Comparison of ENCODE assay signal across 15 cellular contexts in the genomic region with DNA sequence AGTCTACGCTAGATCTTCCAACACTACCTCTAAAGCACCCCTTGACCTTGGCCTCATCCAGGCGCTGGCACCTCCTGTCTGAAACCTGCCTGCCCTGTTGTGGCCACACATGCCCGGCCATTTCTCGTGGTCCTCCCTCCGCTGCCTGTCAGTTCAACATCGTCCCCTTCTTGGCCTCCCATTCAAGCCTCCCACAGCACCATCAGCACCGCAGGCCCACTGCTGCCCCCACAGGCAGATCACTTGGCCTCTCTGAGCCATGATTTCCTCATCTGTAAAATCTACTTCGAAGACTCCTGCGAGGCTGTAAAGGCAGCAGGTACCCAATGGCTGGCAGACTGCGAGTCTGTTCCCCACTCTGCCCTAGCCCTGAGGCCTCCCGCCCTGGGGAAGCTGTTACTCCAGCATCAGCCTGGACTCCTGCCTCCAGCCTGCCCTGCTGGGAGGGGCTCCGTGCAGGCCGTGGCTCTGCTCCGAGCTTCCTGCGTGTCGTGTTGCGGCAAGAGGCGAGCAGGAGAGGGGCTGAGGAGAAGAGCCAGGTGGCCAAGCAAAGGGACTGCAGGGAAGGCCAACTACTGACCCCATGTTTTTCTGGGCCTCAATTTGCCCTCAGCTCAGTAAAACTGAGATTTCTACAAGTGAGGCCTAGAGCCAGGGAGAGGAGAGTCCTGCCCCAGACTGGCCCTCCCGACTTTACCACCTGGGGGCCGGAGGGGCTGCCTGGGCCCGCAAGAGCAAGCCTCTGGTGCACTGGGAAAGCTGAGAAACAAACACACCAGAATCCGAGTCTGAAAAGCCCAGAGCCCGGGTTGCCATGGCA.
DNase-seq lines count a peak whose midpoint lies in the region; TF ChIP-seq lines count a peak whose summit lies in the region.
"Had no signal": no experiment of that assay in that cellular context is flagged by ENCODE, and none has a peak within 500 bp of the region (broad histone marks: within the 10 kb centered on the region; RNA-seq: fewer than 3 reads in every experiment).

No MANE protein-coding gene starts in this region.

- H3K4me1 Mint-ChIP-seq in Caco-2 (ENCODE audit: low read depth, unreplicated experiment) = no peaks in the 10 kb centered on the region
- peaks cover 13% of the 10 kb centered on the region for H3K4me1 Mint-ChIP-seq in endodermal cell
- no peaks in the 10 kb centered on the region for H3K4me1 Mint-ChIP-seq in activated CD4-positive, alpha-beta memory T cell treated with anti-CD3 and anti-CD28 coated beads for 36 hours (ENCODE audit: low read depth)

- H3K79me2 ChIP-seq in OCI-LY7 (ENCODE audit: insufficient read depth, low read depth, low read length) = no peaks in the 10 kb centered on the region

- no peak overlapping the region for H3K4me3 ChIP-seq in Caco-2 (ENCODE audit: low read depth, low read length)
- no peak overlapping the region for H3K4me3 ChIP-seq in OCI-LY7 (ENCODE audit: low read depth, low read length, poor library complexity, severe bottlenecking)
- H3K4me3 ChIP-seq in endodermal cell (ENCODE audit: low read length) = no peak overlapping the region
- H3K4me3 ChIP-seq in neuronal stem cell (ENCODE audit: low read length in 2 of 2) = no peak overlapping the region
- H3K4me3 ChIP-seq: adrenal gland, Peyer's patch, prostate gland had no signal

- peak overlapping the region; percentile 91 for H2BK5ac ChIP-seq in neuronal stem cell (ENCODE audit: low read length)

- H3K4me2 ChIP-seq in OCI-LY7 (ENCODE audit: low read length) (no peak overlapping the region), neuronal stem cell (ENCODE audit: insufficient read depth, low read length, poor library complexity, severe bottlenecking) (peak overlapping the region; percentile 63)

- H3K9ac ChIP-seq in endodermal cell (ENCODE audit: extremely low read depth, low read length, poor library complexity, severe bottlenecking) (no peak overlapping the region), neuronal stem cell (ENCODE audit: low read depth, low read length, poor library complexity) (peak overlapping the region; percentile 72)

- no peak overlapping the region for H3K4me3 Mint-ChIP-seq in Caco-2 (ENCODE audit: unreplicated experiment)
- no peak overlapping the region for H3K4me3 Mint-ChIP-seq in endodermal cell
- no peak overlapping the region for H3K4me3 Mint-ChIP-seq in activated CD4-positive, alpha-beta memory T cell treated with anti-CD3 and anti-CD28 coated beads for 36 hours
- H3K4me3 Mint-ChIP-seq: CD4-positive, CD25-positive, alpha-beta regulatory T cell; stimulated activated naive CD8-positive, alpha-beta T cell treated with anti-CD3 and anti-CD28 coated beads, Interleukin-15, Interleukin-2, amounts not matched to agents 100 ng/mL and 50 ng/mL, for 24 hours had no signal

- H3K27me3 ChIP-seq in Caco-2 (replicated peaks; ENCODE audit: control insufficient read depth, insufficient read depth, low read length) (no peaks in the 10 kb centered on the region), endodermal cell (ENCODE audit: control insufficient read depth, insufficient read depth, low read length, poor library complexity, severe bottlenecking) (no peaks in the 10 kb centered on the region), neuronal stem cell (ENCODE audit: control insufficient read depth in 3 of 3, insufficient read depth in 3 of 3, low read depth in 1 of 3, low read length in 3 of 3) (no peaks in the 10 kb centered on the region)
- H3K27me3 ChIP-seq: adrenal gland, Peyer's patch had no signal

- H3K27ac Mint-ChIP-seq in Caco-2 (ENCODE audit: unreplicated experiment) = peak overlapping the region; percentile 56
- peak overlapping the region; percentile 18 for H3K27ac Mint-ChIP-seq in endodermal cell
- H3K27ac Mint-ChIP-seq in activated CD4-positive, alpha-beta memory T cell treated with anti-CD3 and anti-CD28 coated beads for 36 hours = no peak overlapping the region
- H3K27ac Mint-ChIP-seq: stimulated activated naive CD8-positive, alpha-beta T cell treated with anti-CD3 and anti-CD28 coated beads, Interleukin-15, Interleukin-2, amounts not matched to agents 100 ng/mL and 50 ng/mL, for 24 hours had no signal

- WGBS in endodermal cell (ENCODE audit: insufficient coverage in 1 of 2, insufficient read length in 1 of 2), 2 experiments = 84 to 86% methylated on average over 12 to 23 of the region's 23 CpGs
- no CpG with 5 or more reads among the region's 23 CpGs for WGBS in neuronal stem cell (ENCODE audit: extremely low coverage in 2 of 2, insufficient read length in 2 of 2, insufficient replicate concordance in 1 of 2), 2 donors

- BruUV-seq in Caco-2 (replicated peaks; lab: Mats Ljungman, UMichigan) (no TSS peak), OCI-LY7 (replicated peaks; lab: Mats Ljungman, UMichigan) (no TSS peak)

- TF ChIP-seq CTCF in Caco-2 (IDR thresholded peaks at IDR 0.05; ENCODE audit: insufficient read depth in 1 of 2, low read depth in 1 of 2, low read length in 1 of 2, severe bottlenecking in 1 of 2, unreplicated experiment in 1 of 2) (no peak), OCI-LY7 (conservative IDR thresholded peaks at IDR 0.05; ENCODE audit: low read length) (peak; percentile 41; the same call in 1 of the 2 replicates), endodermal cell (conservative IDR thresholded peaks at IDR 0.05) (peak; percentile 34)

- CTCF ChIA-PET in Caco-2 (lab: Charles Lee) (no interaction called here), OCI-LY7 (lab: Charles Lee; ENCODE audit: unreplicated experiment) (no interaction called here)
- CTCF ChIA-PET in activated CD4-positive, alpha-beta memory T cell treated with anti-CD3 and anti-CD28 coated beads for 36 hours (lab: Charles Lee) = no interaction called here

- H3K4ac ChIP-seq in neuronal stem cell (ENCODE audit: low read length) = no peak overlapping the region

- no peak overlapping the region for H3K14ac ChIP-seq in neuronal stem cell (ENCODE audit: low read length)

- peak overlapping the region; percentile 24 for H2BK12ac ChIP-seq in neuronal stem cell (ENCODE audit: low read length)

- H3K27ac ChIP-seq in OCI-LY7 (ENCODE audit: low read depth, low read length, poor library complexity, severe bottlenecking) (no peak overlapping the region), endodermal cell (ENCODE audit: low read depth, low read length) (peak overlapping the region; percentile 65), neuronal stem cell (replicated peaks; ENCODE audit: low read length) (peak overlapping the region; percentile 78)
- H3K27ac ChIP-seq: Peyer's patch, prostate gland had no signal

- H3K9me3 ChIP-seq in Caco-2 (no peaks in the 10 kb centered on the region), OCI-LY7 (ENCODE audit: low read length) (no peaks in the 10 kb centered on the region), endodermal cell (ENCODE audit: control insufficient read depth, low read length) (no peaks in the 10 kb centered on the region), neuronal stem cell (replicated peaks in 1 of 2; ENCODE audit: control insufficient read depth in 2 of 2, insufficient read depth in 1 of 2, low read depth in 1 of 2, low read length in 2 of 2) (peaks cover 0 to 5% of the 10 kb centered on the region in 2 donors)
- H3K9me3 ChIP-seq: adrenal gland, Peyer's patch, prostate gland had no signal

- H2AK5ac ChIP-seq in neuronal stem cell (ENCODE audit: low read depth, low read length) = peak overlapping the region; percentile 59

- H3K9me2 ChIP-seq in OCI-LY7 (ENCODE audit: insufficient read depth, low read length) = no peaks in the 10 kb centered on the region

- H2BK15ac ChIP-seq in neuronal stem cell (ENCODE audit: low read length) = peak overlapping the region; percentile 65

- H2BK120ac ChIP-seq in neuronal stem cell (ENCODE audit: low read depth, low read length) = no peak overlapping the region

- peak overlapping the region; percentile 96 for H3K18ac ChIP-seq in neuronal stem cell (ENCODE audit: low read length)

- H3K27me3 Mint-ChIP-seq in Caco-2 (ENCODE audit: insufficient read depth, unreplicated experiment) (no peaks in the 10 kb centered on the region), endodermal cell (ENCODE audit: insufficient read depth) (no peaks in the 10 kb centered on the region)
- H3K27me3 Mint-ChIP-seq in activated CD4-positive, alpha-beta memory T cell treated with anti-CD3 and anti-CD28 coated beads for 36 hours = no peaks in the 10 kb centered on the region
- H3K27me3 Mint-ChIP-seq: CD4-positive, CD25-positive, alpha-beta regulatory T cell; stimulated activated naive CD8-positive, alpha-beta T cell treated with anti-CD3 and anti-CD28 coated beads, Interleukin-15, Interleukin-2, amounts not matched to agents 100 ng/mL and 50 ng/mL, for 24 hours had no signal

- POLR2A ChIA-PET in Caco-2 (lab: Charles Lee) (no interaction called here), OCI-LY7 (lab: Charles Lee) (no interaction called here)
- POLR2A ChIA-PET in activated CD4-positive, alpha-beta memory T cell treated with anti-CD3 and anti-CD28 coated beads for 36 hours (lab: Charles Lee) = no interaction called here

- H3K23ac ChIP-seq in neuronal stem cell (ENCODE audit: low read depth, low read length, poor library complexity) = peak overlapping the region; percentile 16

- intact Hi-C loops in Caco-2 (cut with micrococcal nuclease; ENCODE audit: unreplicated experiment) = no loop called here
- intact Hi-C loops in OCI-LY7 (cut with micrococcal nuclease; ENCODE audit: unreplicated experiment) = no loop called here
- intact Hi-C loops in activated CD4-positive, alpha-beta memory T cell treated with anti-CD3 and anti-CD28 coated beads for 36 hours (cut with micrococcal nuclease) = no loop called here

- no peak overlapping the region for H2AFZ ChIP-seq in OCI-LY7 (ENCODE audit: low read length)
- peak overlapping the region; percentile 74 for H2AFZ ChIP-seq in neuronal stem cell (ENCODE audit: low read length)

- peak overlapping the region; percentile 11 for H4K91ac ChIP-seq in neuronal stem cell (ENCODE audit: low read depth, low read length, poor library complexity)

- peak overlapping the region; percentile 19 for H4K8ac ChIP-seq in neuronal stem cell (ENCODE audit: low read depth, low read length)

- H3K36me3 ChIP-seq in Caco-2 (ENCODE audit: control insufficient read depth, insufficient read depth, low read length) = no peaks in the 10 kb centered on the region
- no peaks in the 10 kb centered on the region for H3K36me3 ChIP-seq in OCI-LY7 (ENCODE audit: insufficient read depth, low read length)
- peaks cover 6% of the 10 kb centered on the region for H3K36me3 ChIP-seq in endodermal cell (ENCODE audit: control insufficient read depth, insufficient read depth, low read length)
- H3K36me3 ChIP-seq in neuronal stem cell (replicated peaks in 1 of 2; ENCODE audit: control insufficient read depth in 2 of 2, insufficient read depth in 2 of 2, low read length in 2 of 2) = peaks cover 7 to 17% of the 10 kb centered on the region in 2 donors
- H3K36me3 ChIP-seq: prostate gland had no signal

- peaks cover 7% of the 10 kb centered on the region for H3K79me1 ChIP-seq in neuronal stem cell (ENCODE audit: low read depth, low read length)

- no peaks in the 10 kb centered on the region for H3K9me3 Mint-ChIP-seq in Caco-2 (ENCODE audit: unreplicated experiment)
- no peaks in the 10 kb centered on the region for H3K9me3 Mint-ChIP-seq in endodermal cell
- no peaks in the 10 kb centered on the region for H3K9me3 Mint-ChIP-seq in activated CD4-positive, alpha-beta memory T cell treated with anti-CD3 and anti-CD28 coated beads for 36 hours
- H3K9me3 Mint-ChIP-seq: stimulated activated naive CD8-positive, alpha-beta T cell treated with anti-CD3 and anti-CD28 coated beads, Interleukin-15, Interleukin-2, amounts not matched to agents 100 ng/mL and 50 ng/mL, for 24 hours had no signal

- no peak for DNase-seq in Caco-2
- DNase-seq in OCI-LY7 (ENCODE audit: low spot score) = no peak
- DNase-seq in endodermal cell = peak; percentile 75
- peak; percentile 88 for DNase-seq in neuronal stem cell (ENCODE audit: low spot score)
- DNase-seq in DMS153 (lab: John Stamatoyannopoulos, UW) = no peak
- DNase-seq in activated CD4-positive, alpha-beta memory T cell treated with anti-CD3 and anti-CD28 coated beads for 36 hours = no peak
- DNase-seq in KG1 (lab: John Stamatoyannopoulos, UW) = no peak
- no peak for DNase-seq in NCI-H2029 treated with DMSO at 0.1 percent for 48 hours (lab: John Stamatoyannopoulos, UW)
- DNase-seq: CD4-positive, CD25-positive, alpha-beta regulatory T cell; mammary epithelial cell; NCI-H1048 had no signal

- H4K20me1 ChIP-seq in OCI-LY7 (ENCODE audit: insufficient read depth, low read length) = no peaks in the 10 kb centered on the region

- H3K4me1 ChIP-seq in Caco-2 (no peaks in the 10 kb centered on the region), OCI-LY7 (ENCODE audit: insufficient read depth, low read length, poor library complexity, severe bottlenecking) (no peaks in the 10 kb centered on the region), endodermal cell (ENCODE audit: control insufficient read depth, insufficient read depth, low read length) (peaks cover 8% of the 10 kb centered on the region), neuronal stem cell (ENCODE audit: control insufficient read depth in 2 of 2, insufficient read depth in 1 of 2, low read depth in 1 of 2, low read length in 2 of 2) (peaks cover 32 to 39% of the 10 kb centered on the region in 2 donors)
- H3K4me1 ChIP-seq: Peyer's patch, prostate gland had no signal

- peaks cover 52% of the 10 kb centered on the region for H3K36me3 Mint-ChIP-seq in Caco-2 (ENCODE audit: insufficient read depth, unreplicated experiment)
- H3K36me3 Mint-ChIP-seq in endodermal cell (ENCODE audit: low read depth) = peaks cover 4% of the 10 kb centered on the region
- H3K36me3 Mint-ChIP-seq in activated CD4-positive, alpha-beta memory T cell treated with anti-CD3 and anti-CD28 coated beads for 36 hours = peaks cover 10% of the 10 kb centered on the region

Comparison
In these comparisons a context has a peak if more than half of its experiments do, and no peak if none do; other contexts are left out.
1. DNase-seq: peak in endodermal cell (single experiment) and neuronal stem cell (single experiment); none in Caco-2 (0 of 2), OCI-LY7 (single experiment), DMS153 (single experiment), activated CD4-positive, alpha-beta memory T cell treated with anti-CD3 and anti-CD28 coated beads for 36 hours (single experiment), KG1 (single experiment) and NCI-H2029 treated with DMSO at 0.1 percent for 48 hours (single experiment).
2. CTCF ChIP-seq: peak in OCI-LY7 (single experiment) and endodermal cell (single experiment); none in Caco-2 (0 of 2).